11 cellular contexts compared by ENCODE assay signal in the genomic region with DNA sequence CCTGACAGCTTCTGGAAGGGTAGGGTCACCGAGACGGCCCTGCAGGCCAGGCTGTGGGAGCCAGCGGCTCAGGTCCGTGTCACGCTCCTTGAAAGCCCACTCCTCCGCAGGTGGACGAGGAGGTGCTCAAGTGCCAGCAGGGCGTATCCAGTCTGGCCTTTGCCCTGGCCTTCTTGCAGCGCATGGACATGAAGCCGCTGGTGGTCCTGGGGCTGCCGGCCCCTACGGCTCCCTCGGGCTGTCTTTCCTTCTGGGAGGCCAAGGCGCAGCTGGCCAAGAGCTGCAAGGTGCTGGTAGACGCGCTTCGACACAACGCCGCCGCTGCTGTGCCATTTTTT. TPM values are rescaled to one million over a fixed set of nuclear protein-coding genes. Genes with fewer than 3 reads are reported as not detected.
DNase-seq lines count a peak whose midpoint lies in the region; ATAC-seq and TF ChIP-seq lines count a peak whose summit lies in the region.
"Had no signal": no experiment of that assay in that cellular context is flagged by ENCODE, and none has a peak within 500 bp of the region (broad histone marks: within the 10 kb centered on the region; RNA-seq: fewer than 3 reads in every experiment).

No MANE protein-coding gene starts in this region.

- H3K4me1 ChIP-seq in sigmoid colon (peaks cover 0 to 42% (median 40%) of the 10 kb centered on the region in 4 donors), testis (peaks cover 31% of the 10 kb centered on the region)

- DNase-seq in Calu3, result no peak
- DNase-seq in activated CD4-positive, alpha-beta memory T cell treated with anti-CD3 and anti-CD28 coated beads for 36 hours, result no peak
- DNase-seq in sigmoid colon, result no peak
- DNase-seq in T1000 (lab: John Stamatoyannopoulos, UW), result no peak
- no peak for DNase-seq in NCI-H1105 (lab: John Stamatoyannopoulos, UW)
- DNase-seq in testis, result no peak

- intact Hi-C loops in Calu3 (cut with micrococcal nuclease; ENCODE audit: unreplicated experiment) (no loop called here), sigmoid colon (cut with DNase I) (no loop called here), testis (cut with DNase I; ENCODE audit: low total_unique reads) (no loop called here)
- intact Hi-C loops in activated CD4-positive, alpha-beta memory T cell treated with anti-CD3 and anti-CD28 coated beads for 36 hours (cut with micrococcal nuclease), result loop anchor here (5.0 kb wide), 2 partner anchors 117 to 322 kb away; partner anchors contain the start of gene HDAC5

- H3K27ac ChIP-seq in sigmoid colon (peak overlapping the region in 1 of 4 donors; percentile 66), testis (no peak overlapping the region)
- H3K27ac ChIP-seq: SK-N-MC had no signal

- POLR2A ChIA-PET in activated CD4-positive, alpha-beta memory T cell treated with anti-CD3 and anti-CD28 coated beads for 36 hours (lab: Charles Lee), result no interaction called here

- H3K27me3 Mint-ChIP-seq in Calu3 (ENCODE audit: unreplicated experiment), result peaks cover 48% of the 10 kb centered on the region
- H3K27me3 Mint-ChIP-seq in activated CD4-positive, alpha-beta memory T cell treated with anti-CD3 and anti-CD28 coated beads for 36 hours, result peaks cover 6% of the 10 kb centered on the region

- H3K27me3 ChIP-seq in sigmoid colon (peaks cover 22 to 65% (median 40%) of the 10 kb centered on the region in 3 donors), testis (no peaks in the 10 kb centered on the region)

- TF ChIP-seq EP300 in sigmoid colon (IDR thresholded peaks at IDR 0.05), result no peak

- no peak for TF ChIP-seq POLR2A in sigmoid colon (IDR thresholded peaks at IDR 0.05)
- TF ChIP-seq POLR2A in testis (IDR thresholded peaks at IDR 0.05), result no peak

- peak overlapping the region; percentile 80 for H3K4me3 Mint-ChIP-seq in Calu3 (ENCODE audit: low read depth, unreplicated experiment)
- peak overlapping the region; percentile 41 for H3K4me3 Mint-ChIP-seq in activated CD4-positive, alpha-beta memory T cell treated with anti-CD3 and anti-CD28 coated beads for 36 hours

- H3K27ac Mint-ChIP-seq in Calu3 (ENCODE audit: unreplicated experiment), result no peak overlapping the region
- H3K27ac Mint-ChIP-seq in activated CD4-positive, alpha-beta memory T cell treated with anti-CD3 and anti-CD28 coated beads for 36 hours, result no peak overlapping the region

- H3K9me3 ChIP-seq in sigmoid colon (no peaks in the 10 kb centered on the region), testis (no peaks in the 10 kb centered on the region)

- no TSS peak for BruUV-seq in Calu3 (replicated peaks; lab: Mats Ljungman, UMichigan)

- TF ChIP-seq CTCF in Calu3 (IDR thresholded peaks at IDR 0.05; ENCODE audit: unreplicated experiment) (no peak), sigmoid colon (IDR thresholded peaks at IDR 0.05) (no peak), testis (IDR thresholded peaks at IDR 0.05) (no peak)

- H3K4me3 ChIP-seq in iPS-11a (ENCODE audit: low read depth, low read length), result peak overlapping the region; percentile 47
- peak overlapping the region in 3 of 4 donors; percentile 44 to 53 (median 53) for H3K4me3 ChIP-seq in sigmoid colon
- peak overlapping the region in 1 of 2 donors; percentile 68 for H3K4me3 ChIP-seq in testis

- H3K36me3 ChIP-seq in sigmoid colon (peaks cover 0 to 4% (median 0%) of the 10 kb centered on the region in 4 donors), testis (ENCODE audit: low read depth, missing control alignments) (no peaks in the 10 kb centered on the region)

- peaks cover 40% of the 10 kb centered on the region for H3K36me3 Mint-ChIP-seq in Calu3 (ENCODE audit: insufficient read depth, unreplicated experiment)
- H3K36me3 Mint-ChIP-seq in activated CD4-positive, alpha-beta memory T cell treated with anti-CD3 and anti-CD28 coated beads for 36 hours, result peaks cover 3% of the 10 kb centered on the region

- 2 to 7% methylated on average over 20 of the region's 20 CpGs for WGBS in sigmoid colon, 2 donors
- WGBS in testis, 2 donors, result 0 to 18% methylated on average over 4 to 20 of the region's 20 CpGs

- ATAC-seq in GM21723 (IDR thresholded peaks at IDR 0.05; ENCODE audit: unreplicated experiment), result no peak

- CTCF ChIA-PET in Calu3 (lab: Charles Lee), result interaction anchor here (0.7 to 1.7 kb wide), 2 partner anchors 59 to 62 kb away, joined by 3 to 14 read pairs; no protein-coding TSS in a partner anchor
- CTCF ChIA-PET in activated CD4-positive, alpha-beta memory T cell treated with anti-CD3 and anti-CD28 coated beads for 36 hours (lab: Charles Lee), result no interaction called here

- H3K4me1 Mint-ChIP-seq in Calu3 (ENCODE audit: low read depth, unreplicated experiment), result peaks cover 27% of the 10 kb centered on the region
- peaks cover 24% of the 10 kb centered on the region for H3K4me1 Mint-ChIP-seq in activated CD4-positive, alpha-beta memory T cell treated with anti-CD3 and anti-CD28 coated beads for 36 hours (ENCODE audit: low read depth)

- H3K9me3 Mint-ChIP-seq in Calu3 (ENCODE audit: low read depth, unreplicated experiment), result no peaks in the 10 kb centered on the region
- no peaks in the 10 kb centered on the region for H3K9me3 Mint-ChIP-seq in activated CD4-positive, alpha-beta memory T cell treated with anti-CD3 and anti-CD28 coated beads for 36 hours
- H3K9me3 Mint-ChIP-seq: activated T-helper 2 cell treated with anti-CD3 and anti-CD28 coated beads, Interferon-gamma antibody, Interleukin-2, Interleukin-4, amounts not matched to agents 10 μg/mL and 5 μg/mL and 100 μg/mL, durations not matched to agents 14 hours and 24 hours and 36 hours had no signal

RNA-seq across cellular contexts. Expression of gene NAGS, which starts 1.1 kb away (rescaled TPM):
- 1.3 and 1.6 TPM in 2 replicates for total RNA-seq in Calu3 (2022)
- total RNA-seq in activated CD4-positive, alpha-beta memory T cell treated with anti-CD3 and anti-CD28 coated beads for 36 hours, result 1 to 10 TPM; 1.5 to 1.7 TPM
- 1 to 10 TPM in 1 of 4 donors, under 1 TPM in 3; 0.54 to 1.4 (median 0.77) TPM for total RNA-seq in sigmoid colon
- polyA plus RNA-seq in sigmoid colon, result 10 to 100 TPM in 2 of 3 donors, 1 to 10 TPM in 1; 3.9 to 13.2 (median 10.9) TPM
- total RNA-seq in testis, result 1 to 10 TPM; 2.5 to 3.1 TPM
- 6.5 TPM for polyA plus RNA-seq in testis (ENCODE audit: insufficient read depth, low read depth, low replicate concordance)

RNA-seq across cellular contexts. Expression of gene TMEM101, which starts 9.3 kb away (rescaled TPM):
- 41.8 and 43.8 TPM in 2 replicates for total RNA-seq in Calu3 (2022)
- 10 to 100 TPM; 27.6 to 28.2 TPM for total RNA-seq in activated CD4-positive, alpha-beta memory T cell treated with anti-CD3 and anti-CD28 coated beads for 36 hours
- 10 to 100 TPM; 21.3 to 37.8 (median 26.3) TPM for total RNA-seq in sigmoid colon
- 10 to 100 TPM; 14.1 to 42.9 (median 22.2) TPM for polyA plus RNA-seq in sigmoid colon
- total RNA-seq in testis, result 10 to 100 TPM; 38.4 to 63.3 TPM
- 51.1 TPM for polyA plus RNA-seq in testis (ENCODE audit: insufficient read depth, low read depth, low replicate concordance)

RNA-seq across cellular contexts. Expression of gene PYY, which starts 51.8 kb away (rescaled TPM):
- total RNA-seq in Calu3 (2022) (not detected in 2 replicates), sigmoid colon (1 to 10 TPM in 1 of 4 donors, not detected in 3; 3.2 TPM), testis (under 1 TPM in 1 of 2 donors, not detected in 1; 0.37 TPM)
- total RNA-seq in activated CD4-positive, alpha-beta memory T cell treated with anti-CD3 and anti-CD28 coated beads for 36 hours, result not detected
- polyA plus RNA-seq in sigmoid colon (100 to 1,000 TPM in 1 of 3 donors, 10 to 100 TPM in 2; 32.6 to 185 (median 63.1) TPM), testis (ENCODE audit: insufficient read depth, low read depth, low replicate concordance) (1.5 TPM)
- total RNA-seq: omental fat pad had no signal
